ENCODE assay signal across 10 cellular contexts in genomic region chr1:156572663-156573018, GRCh38. TPM values are rescaled to one million over a fixed set of nuclear protein-coding genes. Genes with fewer than 3 reads are reported as not detected.
DNase-seq lines count a peak whose midpoint lies in the region; ATAC-seq, FAIRE-seq and TF ChIP-seq lines count a peak whose summit lies in the region.
"Had no signal": no experiment of that assay in that cellular context is flagged by ENCODE, and none has a peak within 500 bp of the region (broad histone marks: within the 10 kb centered on the region; RNA-seq: fewer than 3 reads in every experiment).

No MANE protein-coding gene starts in this region.

- no peak for TF ChIP-seq POLR2A in thyroid gland (IDR thresholded peaks at IDR 0.05)

- H3K36me3 Mint-ChIP-seq in CD4-positive, CD25-positive, alpha-beta regulatory T cell = no peaks in the 10 kb centered on the region

- FAIRE-seq in kidney (lab: Jason Lieb, UNC) = no peak

- no peaks in the 10 kb centered on the region for H4K20me1 ChIP-seq in Loucy (ENCODE audit: insufficient read depth, low read length, poor library complexity, severe bottlenecking)
- H4K20me1 ChIP-seq in osteoblast (ENCODE audit: insufficient read depth, low read length) = no peaks in the 10 kb centered on the region

- H3K4me1 ChIP-seq in CD4-positive, CD25-positive, alpha-beta regulatory T cell (ENCODE audit: control insufficient read depth, insufficient read depth, low read length, poor library complexity, severe bottlenecking) = peaks cover 10% of the 10 kb centered on the region
- H3K4me1 ChIP-seq in Loucy (ENCODE audit: insufficient read depth, low read length, poor library complexity, severe bottlenecking) = peaks cover 24% of the 10 kb centered on the region
- H3K4me1 ChIP-seq in osteoblast (ENCODE audit: insufficient read depth, low read length) = peaks cover 17% of the 10 kb centered on the region
- H3K4me1 ChIP-seq in thyroid gland = peaks cover 5 to 9% of the 10 kb centered on the region in 2 donors
- peaks cover 0 to 2% of the 10 kb centered on the region in 2 donors for H3K4me1 ChIP-seq in kidney (ENCODE audit: control insufficient read depth in 1 of 2, insufficient read depth in 1 of 2, low read depth in 1 of 2, low read length in 2 of 2)
- H3K4me1 ChIP-seq: foreskin keratinocyte had no signal

- peaks cover 8 to 20% (median 13%) of the 10 kb centered on the region in 4 donors for H3K4me1 Mint-ChIP-seq in CD4-positive, CD25-positive, alpha-beta regulatory T cell

- no peak for ATAC-seq in CD4-positive, CD25-positive, alpha-beta regulatory T cell (ENCODE audit: low read depth in 2 of 2)

- H3K27ac Mint-ChIP-seq in CD4-positive, CD25-positive, alpha-beta regulatory T cell = peak overlapping the region in 1 of 3 donors; percentile 59

- TF ChIP-seq CTCF in Loucy (conservative IDR thresholded peaks at IDR 0.05; ENCODE audit: low read length) (no peak), coronary artery (IDR thresholded peaks at IDR 0.05) (no peak), osteoblast (IDR thresholded peaks at IDR 0.05; ENCODE audit: extremely low read depth, low read depth, low read length) (no peak), thyroid gland (IDR thresholded peaks at IDR 0.05) (no peak), kidney (IDR thresholded peaks at IDR 0.05; ENCODE audit: borderline replicate concordance, extremely low read depth, insufficient read depth) (no peak)

- H3K4me2 ChIP-seq in Loucy (ENCODE audit: low read depth, low read length, poor library complexity, severe bottlenecking) (peak overlapping the region; percentile 97), osteoblast (ENCODE audit: insufficient read depth, low read length) (peak overlapping the region; percentile 89)

- H3K27me3 ChIP-seq in CD4-positive, CD25-positive, alpha-beta regulatory T cell (ENCODE audit: control insufficient read depth, insufficient read depth, low read length) = peaks cover 10% of the 10 kb centered on the region
- H3K27me3 ChIP-seq in Loucy (ENCODE audit: insufficient read depth, low read length, poor library complexity, severe bottlenecking) (no peaks in the 10 kb centered on the region), osteoblast (ENCODE audit: insufficient read depth, low read length) (peaks cover 18% of the 10 kb centered on the region), thyroid gland (no peaks in the 10 kb centered on the region)
- H3K27me3 ChIP-seq: foreskin keratinocyte had no signal

- H2AFZ ChIP-seq in Loucy (ENCODE audit: low read length) = peak overlapping the region; percentile 96
- peak overlapping the region; percentile 85 for H2AFZ ChIP-seq in osteoblast (ENCODE audit: low read length)

- H3K4me3 Mint-ChIP-seq in CD4-positive, CD25-positive, alpha-beta regulatory T cell = peak overlapping the region; percentile 40 to 94 (median 86)

- H3K9me3 ChIP-seq in CD4-positive, CD25-positive, alpha-beta regulatory T cell (ENCODE audit: control insufficient read depth in 2 of 2, low read length in 2 of 2) = no peaks in the 10 kb centered on the region
- H3K9me3 ChIP-seq in Loucy (ENCODE audit: insufficient read depth, low read depth, low read length) (no peaks in the 10 kb centered on the region), osteoblast (ENCODE audit: low read depth, low read length) (no peaks in the 10 kb centered on the region), thyroid gland (no peaks in the 10 kb centered on the region), kidney (ENCODE audit: control insufficient read depth in 1 of 2, low read length in 2 of 2) (no peaks in the 10 kb centered on the region)

- WGBS in thyroid gland, 2 donors = 37% methylated on average over 10 of the region's 10 CpGs

- no peak overlapping the region for H3K27ac ChIP-seq in CD4-positive, CD25-positive, alpha-beta regulatory T cell (ENCODE audit: insufficient read depth, low read length, poor library complexity, severe bottlenecking)
- H3K27ac ChIP-seq in coronary artery (no peak overlapping the region), osteoblast (ENCODE audit: low read depth, low read length) (no peak overlapping the region), thyroid gland (no peak overlapping the region), kidney (ENCODE audit: low read depth in 2 of 2, low read length in 2 of 2) (no peak overlapping the region)

- H3K79me2 ChIP-seq in Loucy (ENCODE audit: insufficient read depth, low read length) = peaks cover 25% of the 10 kb centered on the region
- H3K79me2 ChIP-seq in osteoblast (ENCODE audit: insufficient read depth, low read length) = peaks cover 16% of the 10 kb centered on the region

- H3K4me3 ChIP-seq in CD4-positive, CD25-positive, alpha-beta regulatory T cell (ENCODE audit: low read depth, low read length) = peak overlapping the region; percentile 35
- H3K4me3 ChIP-seq in Loucy (ENCODE audit: low read length, poor library complexity, severe bottlenecking) (peak overlapping the region; percentile 89), coronary artery (peak overlapping the region; percentile 66), osteoblast (ENCODE audit: insufficient read depth, low read length) (peak overlapping the region; percentile 81), thyroid gland (replicated peaks in 1 of 3) (no peak overlapping the region), kidney (ENCODE audit: low read length in 2 of 2) (peak overlapping the region in 1 of 2 donors; percentile 55)

- DNase-seq in CD4-positive, CD25-positive, alpha-beta regulatory T cell = no peak
- DNase-seq in coronary artery (ENCODE audit: low spot score) (no peak), osteoblast (ENCODE audit: insufficient read length, low spot score, missing footprints) (no peak), thyroid gland (no peak), kidney (no peak), D341Med (ENCODE audit: low spot score) (no peak), NCI-H1694 (lab: John Stamatoyannopoulos, UW) (no peak)

- H3K9me3 Mint-ChIP-seq in CD4-positive, CD25-positive, alpha-beta regulatory T cell = peaks cover 0 to 4% (median 0%) of the 10 kb centered on the region in 7 donors

- peaks cover 30% of the 10 kb centered on the region for H3K27me3 Mint-ChIP-seq in CD4-positive, CD25-positive, alpha-beta regulatory T cell

- no peaks in the 10 kb centered on the region for H3K36me3 ChIP-seq in CD4-positive, CD25-positive, alpha-beta regulatory T cell (ENCODE audit: control insufficient read depth, insufficient read depth, low read length)
- no peaks in the 10 kb centered on the region for H3K36me3 ChIP-seq in Loucy (ENCODE audit: insufficient read depth, low read length)
- H3K36me3 ChIP-seq in osteoblast (ENCODE audit: insufficient read depth, low read length) = peaks cover 11% of the 10 kb centered on the region
- H3K36me3 ChIP-seq in thyroid gland = no peaks in the 10 kb centered on the region
- no peaks in the 10 kb centered on the region for H3K36me3 ChIP-seq in kidney (ENCODE audit: control insufficient read depth in 1 of 2, insufficient read depth in 2 of 2, low read length in 2 of 2)

- no peaks in the 10 kb centered on the region for H3F3A ChIP-seq in Loucy (ENCODE audit: low read depth)

- intact Hi-C loops in thyroid gland (cut with DNase I) = no loop called here
- intact Hi-C loops in kidney (cut with DNase I) = no loop called here

- H3K9ac ChIP-seq in Loucy (ENCODE audit: low read depth, low read length, poor library complexity, severe bottlenecking) (peak overlapping the region; percentile 78), kidney (ENCODE audit: low read length in 2 of 2) (no peak overlapping the region)

- no peaks in the 10 kb centered on the region for H3K9me2 ChIP-seq in Loucy (replicated peaks; ENCODE audit: low read depth, low read length)

RNA-seq across cellular contexts. Expression of gene IQGAP3, which starts 0.3 kb away (rescaled TPM):
- total RNA-seq in CD4-positive, CD25-positive, alpha-beta regulatory T cell = 0.10 TPM
- under 1 TPM; 0.05 to 0.98 (median 0.41) TPM for polyA plus RNA-seq in CD4-positive, CD25-positive, alpha-beta regulatory T cell
- 2.9 and 3.5 TPM in 2 replicates for total RNA-seq in osteoblast
- total RNA-seq in thyroid gland = 1 to 10 TPM in 1 of 4 donors, under 1 TPM in 3; 0.15 to 1.4 (median 0.50) TPM
- 1.7 TPM for total RNA-seq in kidney
- 0.13 TPM for polyA plus RNA-seq in kidney (ENCODE audit: insufficient read depth, low read depth, low replicate concordance)

RNA-seq across cellular contexts. Expression of gene TTC24, which starts 6.9 kb away (rescaled TPM):
- total RNA-seq in CD4-positive, CD25-positive, alpha-beta regulatory T cell = 2.3 TPM
- under 1 TPM in 3 of 4 donors, not detected in 1; 0.34 to 0.65 (median 0.35) TPM for polyA plus RNA-seq in CD4-positive, CD25-positive, alpha-beta regulatory T cell
- total RNA-seq in osteoblast (not detected in 2 replicates), thyroid gland (under 1 TPM in 2 of 4 donors, not detected in 2; 0.27 to 0.67 TPM), kidney (0.57 TPM)
- not detected for polyA plus RNA-seq in kidney (ENCODE audit: insufficient read depth, low read depth, low replicate concordance)
- total RNA-seq: foreskin keratinocyte, HT1080 had no signal
- polyA plus RNA-seq: foreskin keratinocyte had no signal

RNA-seq across cellular contexts. Expression of gene NAXE, which starts 18.9 kb away (rescaled TPM):
- 29.2 TPM for total RNA-seq in CD4-positive, CD25-positive, alpha-beta regulatory T cell
- 100 to 1,000 TPM in 1 of 4 donors, 10 to 100 TPM in 3; 87.3 to 102 (median 92.2) TPM for polyA plus RNA-seq in CD4-positive, CD25-positive, alpha-beta regulatory T cell
- total RNA-seq in osteoblast = 54.8 and 63.7 TPM in 2 replicates
- 100 to 1,000 TPM in 3 of 4 donors, 10 to 100 TPM in 1; 69.1 to 176 (median 117) TPM for total RNA-seq in thyroid gland
- 78.0 TPM for total RNA-seq in kidney
- 221 TPM for polyA plus RNA-seq in kidney (ENCODE audit: insufficient read depth, low read depth, low replicate concordance)

RNA-seq across cellular contexts. Expression of gene GPATCH4, which starts 28.6 kb away (rescaled TPM):
- total RNA-seq in CD4-positive, CD25-positive, alpha-beta regulatory T cell = 27.5 TPM
- polyA plus RNA-seq in CD4-positive, CD25-positive, alpha-beta regulatory T cell = 10 to 100 TPM; 20.2 to 34.6 (median 27.6) TPM
- total RNA-seq in osteoblast (8.0 and 11.2 TPM in 2 replicates), thyroid gland (10 to 100 TPM; 14.1 to 49.2 (median 24.5) TPM), kidney (24.0 TPM)
- 26.2 TPM for polyA plus RNA-seq in kidney (ENCODE audit: insufficient read depth, low read depth, low replicate concordance)

RNA-seq across cellular contexts. Expression of gene HAPLN2, which starts 46.6 kb away (rescaled TPM):
- total RNA-seq in CD4-positive, CD25-positive, alpha-beta regulatory T cell = not detected
- polyA plus RNA-seq in CD4-positive, CD25-positive, alpha-beta regulatory T cell = not detected
- total RNA-seq in osteoblast (not detected in 2 replicates), thyroid gland (under 1 TPM in 1 of 4 donors, not detected in 3; 0.79 TPM), kidney (1.9 TPM)
- polyA plus RNA-seq in kidney (ENCODE audit: insufficient read depth, low read depth, low replicate concordance) = 0.30 TPM
- total RNA-seq: foreskin keratinocyte, HT1080 had no signal
- polyA plus RNA-seq: foreskin keratinocyte had no signal

Comparison
In these comparisons a context has a peak if more than half of its experiments do, and no peak if none do; other contexts are left out.
1. H3K4me3 ChIP-seq: peak in CD4-positive, CD25-positive, alpha-beta regulatory T cell (single experiment), Loucy (single experiment), coronary artery (single experiment) and osteoblast (single experiment); none in thyroid gland (0 of 3).